In genomic region chr17:55717898-55718735, GRCh38 we compare ENCODE assay signal across 8 cellular contexts. TPM values are rescaled to one million over a fixed set of nuclear protein-coding genes. Genes with fewer than 3 reads are reported as not detected.
A peak's percentile ranks its signal among the peaks of the same experiment; 100 is the strongest.
DNase-seq lines count a peak whose midpoint lies in the region; ATAC-seq and TF ChIP-seq lines count a peak whose summit lies in the region.

No MANE protein-coding gene starts in this region.

- no peak overlapping the region for H3K4me3 Mint-ChIP-seq in endothelial cell (ENCODE audit: unreplicated experiment)
- no peak overlapping the region for H3K4me3 Mint-ChIP-seq in stimulated activated effector memory CD8-positive, alpha-beta T cell treated with anti-CD3 and anti-CD28 coated beads, Interleukin-12 subunit alpha, Interleukin-12 subunit beta, amount 100 ng/mL, for 72 hours

- TF ChIP-seq CTCF in endothelial cell (IDR thresholded peaks at IDR 0.05; ENCODE audit: unreplicated experiment), result peak; percentile 98

- peaks cover 18% of the 10 kb centered on the region for H3K36me3 Mint-ChIP-seq in endothelial cell (ENCODE audit: low read depth, unreplicated experiment)
- H3K36me3 Mint-ChIP-seq in stimulated activated effector memory CD8-positive, alpha-beta T cell treated with anti-CD3 and anti-CD28 coated beads, Interleukin-12 subunit alpha, Interleukin-12 subunit beta, amount 100 ng/mL, for 72 hours, result no peaks in the 10 kb centered on the region

- ATAC-seq in HG02642 (IDR thresholded peaks at IDR 0.05; ENCODE audit: poor library complexity, unreplicated experiment) (peak; percentile 47), HG02973 (IDR thresholded peaks at IDR 0.05; ENCODE audit: unreplicated experiment) (no peak)
- ATAC-seq in stimulated activated effector memory CD8-positive, alpha-beta T cell treated with anti-CD3 and anti-CD28 coated beads, Interleukin-12 subunit alpha, Interleukin-12 subunit beta, amount 100 ng/mL, for 72 hours, result no peak

- H3K27ac Mint-ChIP-seq in endothelial cell (ENCODE audit: unreplicated experiment), result peak overlapping the region; percentile 5
- no peak overlapping the region for H3K27ac Mint-ChIP-seq in stimulated activated effector memory CD8-positive, alpha-beta T cell treated with anti-CD3 and anti-CD28 coated beads, Interleukin-12 subunit alpha, Interleukin-12 subunit beta, amount 100 ng/mL, for 72 hours

- H3K4me1 Mint-ChIP-seq in endothelial cell (ENCODE audit: unreplicated experiment), result peaks cover 31% of the 10 kb centered on the region
- no peaks in the 10 kb centered on the region for H3K4me1 Mint-ChIP-seq in stimulated activated effector memory CD8-positive, alpha-beta T cell treated with anti-CD3 and anti-CD28 coated beads, Interleukin-12 subunit alpha, Interleukin-12 subunit beta, amount 100 ng/mL, for 72 hours

- DNase-seq in DMS153 (lab: John Stamatoyannopoulos, UW) (peak; percentile 70), NCI-H82 (lab: John Stamatoyannopoulos, UW) (peak; percentile 82), endothelial cell (ENCODE audit: low spot score) (peak; percentile 78), mucosa of gallbladder (ENCODE audit: low spot score) (peak; percentile 87)
- peak; percentile 79 for DNase-seq in activated CD8-positive, alpha-beta memory T cell treated with anti-CD3 and anti-CD28 coated beads for 24 hours
- peak; percentile 45 to 75 for DNase-seq in stimulated activated effector memory CD8-positive, alpha-beta T cell treated with anti-CD3 and anti-CD28 coated beads, Interleukin-12 subunit alpha, Interleukin-12 subunit beta, amount 100 ng/mL, for 72 hours (ENCODE audit: low spot score in 2 of 2)

- H3K9me3 Mint-ChIP-seq in endothelial cell (ENCODE audit: unreplicated experiment), result no peaks in the 10 kb centered on the region
- H3K9me3 Mint-ChIP-seq in stimulated activated effector memory CD8-positive, alpha-beta T cell treated with anti-CD3 and anti-CD28 coated beads, Interleukin-12 subunit alpha, Interleukin-12 subunit beta, amount 100 ng/mL, for 72 hours, result no peaks in the 10 kb centered on the region

- no peaks in the 10 kb centered on the region for H3K27me3 Mint-ChIP-seq in endothelial cell (ENCODE audit: unreplicated experiment)

RNA-seq across cellular contexts. Expression of gene TMEM100, which starts 4.5 kb away (rescaled TPM):
- total RNA-seq in endothelial cell (ENCODE audit: unreplicated experiment) (29.3 TPM), mucosa of gallbladder (18.2 TPM)

RNA-seq across cellular contexts. Expression of gene PCTP, which starts 32.7 kb away (rescaled TPM):
- total RNA-seq in endothelial cell (ENCODE audit: unreplicated experiment), result 78.1 TPM
- total RNA-seq in mucosa of gallbladder, result 18.8 TPM
